ENCODE assay signal across 9 cellular contexts in genomic region chr5:151202381-151203139, GRCh38. TPM values are rescaled to one million over a fixed set of nuclear protein-coding genes. Genes with fewer than 3 reads are reported as not detected.
DNase-seq lines count a peak whose midpoint lies in the region; ATAC-seq and TF ChIP-seq lines count a peak whose summit lies in the region.
"Had no signal": no experiment of that assay in that cellular context is flagged by ENCODE, and none has a peak within 500 bp of the region (broad histone marks: within the 10 kb centered on the region; RNA-seq: fewer than 3 reads in every experiment).

No MANE protein-coding gene starts in this region.

- H3K27ac ChIP-seq in gastroesophageal sphincter = peak overlapping the region in 1 of 4 donors; percentile 14

- WGBS in gastroesophageal sphincter (ENCODE audit: low coverage in 1 of 2), 2 donors = 55 to 65% methylated on average over 4 to 5 of the region's 5 CpGs

- H3K4me1 Mint-ChIP-seq in activated T-cell treated with anti-CD3 and anti-CD28 coated beads, Interleukin-2, amount 50 U/mL, for 72 hours (ENCODE audit: low read depth) = peaks cover 36% of the 10 kb centered on the region
- H3K4me1 Mint-ChIP-seq: neural crest cell had no signal

- H3K9me3 ChIP-seq in gastroesophageal sphincter = no peaks in the 10 kb centered on the region

- peaks cover 0 to 20% (median 0%) of the 10 kb centered on the region in 3 donors for H3K4me1 ChIP-seq in gastroesophageal sphincter

- H3K27me3 Mint-ChIP-seq in activated T-cell treated with anti-CD3 and anti-CD28 coated beads, Interleukin-2, amount 50 U/mL, for 72 hours (ENCODE audit: low read depth) = no peaks in the 10 kb centered on the region

- no peak for TF ChIP-seq POLR2A in gastroesophageal sphincter (IDR thresholded peaks at IDR 0.05)

- TF ChIP-seq CTCF in gastroesophageal sphincter (IDR thresholded peaks at IDR 0.05) = no peak

- ATAC-seq in HG02642 (IDR thresholded peaks at IDR 0.05; ENCODE audit: poor library complexity, unreplicated experiment) (peak; percentile 51), GM18517 (IDR thresholded peaks at IDR 0.05; ENCODE audit: unreplicated experiment) (no peak), HG02852 (IDR thresholded peaks at IDR 0.05; ENCODE audit: unreplicated experiment) (no peak), HG03139 (IDR thresholded peaks at IDR 0.05; ENCODE audit: unreplicated experiment) (no peak), gastroesophageal sphincter (no peak)
- ATAC-seq in activated T-cell treated with anti-CD3 and anti-CD28 coated beads, Interleukin-2, amount 50 U/mL, for 72 hours (replicated peaks in 1 of 2) = peak; percentile 99

- H3K4me3 ChIP-seq in gastroesophageal sphincter = no peak overlapping the region

- peaks cover 0 to 56% of the 10 kb centered on the region in 2 donors for H3K36me3 ChIP-seq in gastroesophageal sphincter

- H3K36me3 Mint-ChIP-seq in activated T-cell treated with anti-CD3 and anti-CD28 coated beads, Interleukin-2, amount 50 U/mL, for 72 hours (ENCODE audit: insufficient read depth in 2 of 2) = peaks cover 2 to 5% of the 10 kb centered on the region in 2 donors

- peak overlapping the region; percentile 12 to 59 for H3K4me3 Mint-ChIP-seq in activated T-cell treated with anti-CD3 and anti-CD28 coated beads, Interleukin-2, amount 50 U/mL, for 72 hours
- H3K4me3 Mint-ChIP-seq: neural crest cell had no signal

- peak overlapping the region; percentile 86 for H3K27ac Mint-ChIP-seq in activated T-cell treated with anti-CD3 and anti-CD28 coated beads, Interleukin-2, amount 50 U/mL, for 72 hours

- TF ChIP-seq EP300 in gastroesophageal sphincter (IDR thresholded peaks at IDR 0.05) = no peak

- H3K27me3 ChIP-seq in gastroesophageal sphincter = no peaks in the 10 kb centered on the region

- peak; percentile 71 for DNase-seq in AG08395 (ENCODE audit: low spot score)
- DNase-seq in activated T-cell treated with anti-CD3 and anti-CD28 coated beads, Interleukin-2, amount 50 U/mL, for 72 hours = peak; percentile 39 to 47
- peak; percentile 53 for DNase-seq in hepatic stellate cell (ENCODE audit: low spot score)

- no peaks in the 10 kb centered on the region for H3K9me3 Mint-ChIP-seq in activated T-cell treated with anti-CD3 and anti-CD28 coated beads, Interleukin-2, amount 50 U/mL, for 72 hours
- H3K9me3 Mint-ChIP-seq: neural crest cell had no signal

RNA-seq across cellular contexts. Expression of gene CCDC69, which starts 21.3 kb away (rescaled TPM):
- 10 to 100 TPM; 44.8 to 53.1 TPM for total RNA-seq in activated T-cell treated with anti-CD3 and anti-CD28 coated beads, Interleukin-2, amount 50 U/mL, for 72 hours
- total RNA-seq in gastroesophageal sphincter = 100 to 1,000 TPM; 204 to 317 (median 256) TPM

RNA-seq across cellular contexts. Expression of gene ANXA6, which starts 45.0 kb away (rescaled TPM):
- 100 to 1,000 TPM; 127 to 171 TPM for total RNA-seq in activated T-cell treated with anti-CD3 and anti-CD28 coated beads, Interleukin-2, amount 50 U/mL, for 72 hours
- total RNA-seq in gastroesophageal sphincter = 100 to 1,000 TPM; 359 to 435 (median 375) TPM

RNA-seq across cellular contexts. Expression of gene GM2A, which starts 50.4 kb away (rescaled TPM):
- total RNA-seq in activated T-cell treated with anti-CD3 and anti-CD28 coated beads, Interleukin-2, amount 50 U/mL, for 72 hours = 10 to 100 TPM; 19.4 to 28.2 TPM
- 10 to 100 TPM; 23.3 to 37.2 (median 29.1) TPM for total RNA-seq in gastroesophageal sphincter

Comparison
In these comparisons a context has a peak if more than half of its experiments do, and no peak if none do; other contexts are left out.
1. ATAC-seq: peak in HG02642 (single experiment) and activated T-cell treated with anti-CD3 and anti-CD28 coated beads, Interleukin-2, amount 50 U/mL, for 72 hours (2 of 2); none in GM18517 (single experiment), HG02852 (single experiment), HG03139 (single experiment) and gastroesophageal sphincter (single experiment).
2. Peak in every context shown above with its lines, with median percentiles within 50 percentile points of each other: DNase-seq.